In genomic region chr2:105403241-105403784, GRCh38 we compare ENCODE assay signal across 1 cellular context.
TF ChIP-seq lines count a peak whose summit lies in the region.

No MANE protein-coding gene starts in this region.

TF ChIP-seq in GM23338, 12 proteins besides CTCF, POLR2A, EP300 and RAD21 (continued from another document):
- no peak for TF ChIP-seq STAT1 (IDR thresholded peaks at IDR 0.05; ENCODE audit: unreplicated experiment)
- no peak for TF ChIP-seq ZNF462 (CRISPR knock-in tag; IDR thresholded peaks at IDR 0.05)
- TF ChIP-seq EZH2 (IDR thresholded peaks at IDR 0.05; ENCODE audit: low read depth, unreplicated experiment) = no peak
- TF ChIP-seq NANOG (IDR thresholded peaks at IDR 0.05; ENCODE audit: borderline replicate concordance) = no peak
- no peak for TF ChIP-seq ZNF114 (CRISPR knock-in tag; IDR thresholded peaks at IDR 0.05)
